8 cellular contexts compared by ENCODE assay signal in the genomic region with DNA sequence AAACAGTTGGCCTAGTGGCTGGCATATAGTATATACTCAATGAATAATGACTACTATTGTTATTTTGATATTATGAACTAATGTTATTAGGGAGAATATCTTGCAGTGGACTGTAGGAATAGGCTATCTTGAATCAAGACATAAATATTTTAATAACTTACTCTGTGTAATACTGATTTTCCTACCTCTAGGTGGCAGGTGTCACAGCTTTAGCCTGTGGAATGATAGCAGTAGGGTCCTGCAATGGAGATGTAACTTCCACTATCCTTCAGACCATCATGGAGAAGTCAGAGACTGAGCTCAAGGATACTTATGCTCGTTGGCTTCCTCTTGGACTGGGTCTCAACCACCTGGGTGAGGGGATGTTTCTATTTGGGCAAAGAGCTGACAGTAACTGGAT. TPM values are rescaled to one million over a fixed set of nuclear protein-coding genes. Genes with fewer than 3 reads are reported as not detected.
A peak's percentile ranks its signal among the peaks of the same experiment; 100 is the strongest.
DNase-seq lines count a peak whose midpoint lies in the region; ATAC-seq and TF ChIP-seq lines count a peak whose summit lies in the region.

No MANE protein-coding gene starts in this region.

- H3K4me1 ChIP-seq in DND-41 (ENCODE audit: insufficient read depth, low read length) (peaks cover 16% of the 10 kb centered on the region), KMS-11 (ENCODE audit: low read depth, poor library complexity, severe bottlenecking) (peaks cover 4% of the 10 kb centered on the region), mucosa of descending colon (ENCODE audit: low read depth) (peaks cover 11% of the 10 kb centered on the region)

- no peak overlapping the region for H3K4me3 ChIP-seq in DND-41 (ENCODE audit: low read depth in 1 of 2, low read length in 2 of 2)
- no peak overlapping the region for H3K4me3 ChIP-seq in KMS-11 (IDR thresholded peaks at IDR 0.05; ENCODE audit: insufficient read depth, low read depth, low read length)
- no peak overlapping the region for H3K4me3 ChIP-seq in astrocyte of the spinal cord (ENCODE audit: low read depth, low read length)
- no peak overlapping the region for H3K4me3 ChIP-seq in mucosa of descending colon

- H4K20me1 ChIP-seq in DND-41 (ENCODE audit: insufficient read depth, low read length), result peaks cover 31% of the 10 kb centered on the region; the same call in 1 of the 2 replicates
- H4K20me1 ChIP-seq in KMS-11 (ENCODE audit: insufficient read depth), result no peaks in the 10 kb centered on the region

- intact Hi-C loops in mucosa of descending colon (cut with DNase I, micrococcal nuclease), result no loop called here

- TF ChIP-seq CTCF in DND-41 (IDR thresholded peaks at IDR 0.05; ENCODE audit: borderline replicate concordance, extremely low read depth, low read length, poor library complexity, severe bottlenecking) (peak; percentile 47), KMS-11 (conservative IDR thresholded peaks at IDR 0.05; ENCODE audit: low read depth, low read length) (peak; percentile 53; the same call in 1 of the 2 replicates), astrocyte of the spinal cord (IDR thresholded peaks at IDR 0.05; ENCODE audit: low read depth, low read length) (peak; percentile 43), mucosa of descending colon (IDR thresholded peaks at IDR 0.05) (no peak)

- peaks cover 84% of the 10 kb centered on the region for H3K36me3 ChIP-seq in DND-41 (ENCODE audit: insufficient read depth, low read length)
- peaks cover 33% of the 10 kb centered on the region; the same call in 1 of the 2 replicates for H3K36me3 ChIP-seq in KMS-11 (ENCODE audit: insufficient read depth)
- H3K36me3 ChIP-seq in mucosa of descending colon (ENCODE audit: low read depth), result peaks cover 30% of the 10 kb centered on the region

- no peak overlapping the region for H3K27ac ChIP-seq in DND-41 (ENCODE audit: low read length)
- no peak overlapping the region for H3K27ac ChIP-seq in KMS-11

- H3K9ac ChIP-seq in DND-41 (ENCODE audit: low read depth, low read length) (no peak overlapping the region), KMS-11 (no peak overlapping the region)

- peak; percentile 69 for ATAC-seq in DND-41 (ENCODE audit: insufficient read depth, low read depth)
- ATAC-seq in mucosa of descending colon, result peak; percentile 48
- ATAC-seq in GM21825 (IDR thresholded peaks at IDR 0.05; ENCODE audit: unreplicated experiment), result no peak

- DNase-seq in DND-41 (no peak), astrocyte of the spinal cord (ENCODE audit: low read depth, low spot score) (peak; percentile 27), mucosa of descending colon (no peak), MV-4-11 (lab: John Stamatoyannopoulos, UW) (no peak), occipital lobe (lab: John Stamatoyannopoulos, UW) (no peak), SHP77 (lab: John Stamatoyannopoulos, UW) (no peak)

- no peaks in the 10 kb centered on the region for H3K9me3 ChIP-seq in DND-41 (ENCODE audit: insufficient read depth, low read length, severe bottlenecking)
- no peaks in the 10 kb centered on the region for H3K9me3 ChIP-seq in mucosa of descending colon

- H3K4me2 ChIP-seq in DND-41 (ENCODE audit: insufficient read depth, low read length) (no peak overlapping the region), KMS-11 (no peak overlapping the region)

- H3K27me3 ChIP-seq in DND-41 (ENCODE audit: insufficient read depth, low read length, poor library complexity) (no peaks in the 10 kb centered on the region), KMS-11 (ENCODE audit: insufficient read depth, low read depth) (no peaks in the 10 kb centered on the region)

- in situ Hi-C loops in astrocyte of the spinal cord (cut with HindIII; ENCODE audit: low sequenced_read_pairs), result no loop called here

- peaks cover 35% of the 10 kb centered on the region for H3K79me2 ChIP-seq in DND-41 (ENCODE audit: insufficient read depth, low read length)
- peaks cover 14% of the 10 kb centered on the region for H3K79me2 ChIP-seq in KMS-11 (ENCODE audit: insufficient read depth, low read depth)

- no peak overlapping the region for H2AFZ ChIP-seq in DND-41 (ENCODE audit: low read depth, low read length)
- H2AFZ ChIP-seq in KMS-11 (ENCODE audit: low read depth), result no peak overlapping the region

RNA-seq across cellular contexts. Expression of gene PSMD2, which starts 6.5 kb away (rescaled TPM):
- total RNA-seq in mucosa of descending colon (100 to 1,000 TPM; 160 to 223 (median 176) TPM), occipital lobe (244 TPM)

RNA-seq across cellular contexts. Expression of gene EIF4G1, which starts 8.8 kb away (rescaled TPM):
- total RNA-seq in mucosa of descending colon (100 to 1,000 TPM; 256 to 305 (median 267) TPM), occipital lobe (77.8 TPM)

RNA-seq across cellular contexts. Expression of gene ECE2, which starts 29.8 kb away (rescaled TPM):
- total RNA-seq in mucosa of descending colon (1 to 10 TPM in 1 of 3 donors, under 1 TPM in 1, not detected in 1; 0.19 to 2.2 TPM), occipital lobe (2.2 TPM)

RNA-seq across cellular contexts. Expression of gene FAM131A, which starts 31.8 kb away (rescaled TPM):
- total RNA-seq in mucosa of descending colon (10 to 100 TPM; 14.1 to 29.8 (median 16.4) TPM), occipital lobe (61.6 TPM)

RNA-seq across cellular contexts. Expression of gene CAMK2N2, which starts 44.2 kb away (rescaled TPM):
- under 1 TPM in 1 of 3 donors, not detected in 2; 0.95 TPM for total RNA-seq in mucosa of descending colon
- 3.4 TPM for total RNA-seq in occipital lobe
